ENCODE assay signal across 26 cellular contexts in the genomic region with DNA sequence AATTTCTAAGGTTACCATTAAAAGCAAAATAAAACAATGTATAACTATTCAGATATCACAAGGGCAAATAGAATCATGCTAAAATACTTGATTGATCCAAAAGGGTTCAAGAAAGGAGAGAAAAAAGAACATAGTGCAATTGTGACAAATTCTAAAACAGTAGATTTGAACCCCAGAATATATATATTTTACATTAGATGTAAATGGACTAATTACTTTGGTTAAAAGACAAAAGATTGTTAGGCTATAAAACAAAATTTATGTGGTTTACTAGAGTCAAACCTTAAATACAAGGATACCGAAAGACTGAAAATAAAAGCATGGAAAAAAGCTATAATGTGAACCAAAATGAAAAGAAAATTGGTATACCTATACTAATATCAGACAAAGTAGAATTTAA.
"Had no signal": no experiment of that assay in that cellular context is flagged by ENCODE, and none has a peak within 500 bp of the region (broad histone marks: within the 10 kb centered on the region; RNA-seq: fewer than 3 reads in every experiment).

No MANE protein-coding gene starts in this region.

- H3K36me3 ChIP-seq: colonic mucosa, esophagus muscularis mucosa, esophagus squamous epithelium, gastrocnemius medialis, gastroesophageal sphincter, heart left ventricle, heart right ventricle had no signal

- ATAC-seq: effector memory CD8-positive, alpha-beta T cell; esophagus mucosa; foreskin keratinocyte; gastrocnemius medialis; gastroesophageal sphincter; heart left ventricle; heart right ventricle had no signal

- H3K4me1 ChIP-seq: colonic mucosa, esophagus squamous epithelium, gastrocnemius medialis, gastroesophageal sphincter had no signal

- H3K4me2 ChIP-seq: hepatocyte had no signal

- H2AFZ ChIP-seq: hepatocyte had no signal

- H3K9me3 ChIP-seq: colonic mucosa, esophagus squamous epithelium, gastrocnemius medialis had no signal

- H3K4me3 ChIP-seq: colonic mucosa, coronary artery, dorsolateral prefrontal cortex, esophagus muscularis mucosa, esophagus squamous epithelium, gastrocnemius medialis, gastroesophageal sphincter, heart left ventricle, heart right ventricle, hepatocyte had no signal

- H3K27me3 ChIP-seq: colonic mucosa, dorsolateral prefrontal cortex, esophagus muscularis mucosa, esophagus squamous epithelium, gastrocnemius medialis, gastroesophageal sphincter, heart left ventricle, heart right ventricle, hepatocyte had no signal

- H3K79me2 ChIP-seq: hepatocyte had no signal

- H3K27ac ChIP-seq: colonic mucosa, coronary artery, dorsolateral prefrontal cortex, epithelial cell of prostate, esophagus muscularis mucosa, esophagus squamous epithelium, foreskin keratinocyte, gastrocnemius medialis, gastroesophageal sphincter, heart left ventricle, heart right ventricle, hepatocyte had no signal

- FAIRE-seq: endothelial cell of umbilical vein had no signal

- DNase-seq: colonic mucosa; cortex of kidney; dermis blood vessel endothelial cell; dorsolateral prefrontal cortex; effector CD4-positive, alpha-beta T cell; effector CD8-positive, alpha-beta T cell; effector memory CD4-positive, alpha-beta T cell; effector memory CD8-positive, alpha-beta T cell; endodermal cell; erythroblast; esophagus squamous epithelium; foreskin fibroblast; foreskin keratinocyte; foreskin melanocyte; gastrocnemius medialis; glutamatergic neuron; head of caudate nucleus; heart left ventricle; heart right ventricle had no signal
